Comparison of ENCODE assay signal across 19 cellular contexts in genomic region chr6:94341173-94341572, GRCh38.
DNase-seq lines count a peak whose midpoint lies in the region; ATAC-seq, FAIRE-seq and TF ChIP-seq lines count a peak whose summit lies in the region.
"Had no signal": no experiment of that assay in that cellular context is flagged by ENCODE, and none has a peak within 500 bp of the region (broad histone marks: within the 10 kb centered on the region; RNA-seq: fewer than 3 reads in every experiment).

No MANE protein-coding gene starts in this region.

- H2BK15ac ChIP-seq in H1 (ENCODE audit: low read length) = no peak overlapping the region

- no peaks in the 10 kb centered on the region for H3K27me3 ChIP-seq in A673 (replicated peaks; ENCODE audit: insufficient read depth, low read depth, low read length, poor library complexity)
- H3K27me3 ChIP-seq in H1 (replicated peaks in 1 of 4; ENCODE audit: control insufficient read depth in 3 of 4, extremely low read depth in 1 of 4, insufficient read depth in 3 of 4, low read length in 3 of 4) = no peaks in the 10 kb centered on the region
- no peaks in the 10 kb centered on the region for H3K27me3 ChIP-seq in breast epithelium
- no peaks in the 10 kb centered on the region for H3K27me3 ChIP-seq in upper lobe of left lung
- H3K27me3 ChIP-seq: BLaER1 treated with 17β-estradiol and CSF1 and Interleukin-3, amounts not matched to agents 10 nM and 100 nM; MG63 had no signal

- peak; percentile 71 for FAIRE-seq in H1 (lab: Jason Lieb, UNC)

- intact Hi-C loops in A673 (cut with micrococcal nuclease; ENCODE audit: unreplicated experiment) = no loop called here
- intact Hi-C loops in breast epithelium (cut with DNase I; ENCODE audit: low total_unique reads) = no loop called here

- no peak overlapping the region for H4K91ac ChIP-seq in H1 (replicated peaks; ENCODE audit: insufficient read length, low read length)

- ATAC-seq in upper lobe of left lung (ENCODE audit: low FRiP score in 2 of 2) = no peak

- no peak overlapping the region for H4K8ac ChIP-seq in H1 (ENCODE audit: extremely low read depth, insufficient read depth, low read length)

- no TSS peak for BruUV-seq in A673 (replicated peaks; lab: Mats Ljungman, UMichigan)

- no peaks in the 10 kb centered on the region for H3K79me2 ChIP-seq in H1 (ENCODE audit: control insufficient read depth in 1 of 2, insufficient read depth in 2 of 2, low read length in 2 of 2)

- H3K27ac ChIP-seq in A673 (ENCODE audit: low read depth, low read length, poor library complexity, severe bottlenecking) = no peak overlapping the region
- no peak overlapping the region for H3K27ac ChIP-seq in H1 (ENCODE audit: low read depth, low read length)
- no peak overlapping the region for H3K27ac ChIP-seq in breast epithelium
- no peak overlapping the region for H3K27ac ChIP-seq in upper lobe of left lung
- H3K27ac ChIP-seq: BLaER1 treated with 17β-estradiol and CSF1 and Interleukin-3, amounts not matched to agents 10 nM and 100 nM had no signal

- no peaks in the 10 kb centered on the region for H3K36me3 ChIP-seq in A673 (ENCODE audit: insufficient read depth, low read length, poor library complexity, severe bottlenecking)
- H3K36me3 ChIP-seq in H1 (ENCODE audit: control insufficient read depth in 2 of 4, insufficient read depth in 4 of 4, low read length in 3 of 4) = no peaks in the 10 kb centered on the region
- no peaks in the 10 kb centered on the region for H3K36me3 ChIP-seq in breast epithelium
- H3K36me3 ChIP-seq in upper lobe of left lung = no peaks in the 10 kb centered on the region
- H3K36me3 ChIP-seq: BLaER1 treated with 17β-estradiol and CSF1 and Interleukin-3, amounts not matched to agents 10 nM and 100 nM; MG63 had no signal

- H3K23ac ChIP-seq in H1 (ENCODE audit: insufficient read length) = no peak overlapping the region

- CTCF ChIA-PET in A673 (lab: Charles Lee) = no interaction called here
- CTCF ChIA-PET in H1 (lab: Charles Lee; ENCODE audit: partially characterized antibody) = no interaction called here

- H3K9ac ChIP-seq in H1 (replicated peaks in 1 of 4; ENCODE audit: extremely low read depth in 1 of 4, low read depth in 3 of 4, low read length in 3 of 4) = no peak overlapping the region
- H3K9ac ChIP-seq: BLaER1 treated with 17β-estradiol and CSF1 and Interleukin-3, amounts not matched to agents 10 nM and 100 nM had no signal

- WGBS in H1 (ENCODE audit: extremely low coverage in 1 of 2, insufficient coverage in 1 of 2, insufficient read length in 1 of 2, insufficient replicate concordance in 2 of 2, low coverage in 1 of 2, low lambda C conversion rate in 2 of 2, missing lambda C conversion rate in 1 of 2), 2 experiments = 53% methylated on average over 2 of the region's 2 CpGs; no CpG with 5 or more reads in 1 of the 2 experiments
- 75 to 77% methylated on average over 2 of the region's 2 CpGs for WGBS in upper lobe of left lung, 2 donors

- no peak overlapping the region for H2BK20ac ChIP-seq in H1 (ENCODE audit: low read length)

- H3K4ac ChIP-seq in H1 (replicated peaks; ENCODE audit: insufficient read length, low read depth, low read length) = no peak overlapping the region

- H3K79me1 ChIP-seq in H1 (ENCODE audit: low read depth, low read length) = no peaks in the 10 kb centered on the region

- H2AFZ ChIP-seq in H1 (ENCODE audit: low read length) = no peak overlapping the region

- H3K9me3 ChIP-seq in A673 (ENCODE audit: low read depth, low read length, poor library complexity, severe bottlenecking) = no peaks in the 10 kb centered on the region
- H3K9me3 ChIP-seq in H1 (ENCODE audit: insufficient read depth in 2 of 2, low read depth in 1 of 2, low read length in 1 of 2) = no peaks in the 10 kb centered on the region
- no peaks in the 10 kb centered on the region for H3K9me3 ChIP-seq in breast epithelium
- no peaks in the 10 kb centered on the region for H3K9me3 ChIP-seq in upper lobe of left lung
- H3K9me3 ChIP-seq: BLaER1 treated with 17β-estradiol and CSF1 and Interleukin-3, amounts not matched to agents 10 nM and 100 nM; MG63 had no signal

- H3K4me1 ChIP-seq in A673 (ENCODE audit: insufficient read depth, low read length, poor library complexity, severe bottlenecking) (no peaks in the 10 kb centered on the region), H1 (replicated peaks in 1 of 4; ENCODE audit: control insufficient read depth in 3 of 4, insufficient read depth in 4 of 4, low read length in 3 of 4) (no peaks in the 10 kb centered on the region), breast epithelium (no peaks in the 10 kb centered on the region), upper lobe of left lung (no peaks in the 10 kb centered on the region)
- H3K4me1 ChIP-seq: BLaER1 treated with 17β-estradiol and CSF1 and Interleukin-3, amounts not matched to agents 10 nM and 100 nM had no signal

- TF ChIP-seq CTCF in A673 (conservative IDR thresholded peaks at IDR 0.05; ENCODE audit: low read depth, low read length) = no peak
- no peak for TF ChIP-seq CTCF in H1 (IDR thresholded peaks at IDR 0.05; ENCODE audit: control extremely low read depth in 1 of 3, insufficient read depth in 1 of 3, low read depth in 1 of 3, low read length in 3 of 3)
- TF ChIP-seq CTCF in breast epithelium (IDR thresholded peaks at IDR 0.05) = no peak
- no peak for TF ChIP-seq CTCF in upper lobe of left lung (IDR thresholded peaks at IDR 0.05)

- no peak for TF ChIP-seq POLR2A in H1 (IDR thresholded peaks at IDR 0.05; ENCODE audit: control extremely low read depth in 1 of 2, low read depth in 2 of 2, low read length in 2 of 2)
- no peak for TF ChIP-seq POLR2A in breast epithelium (IDR thresholded peaks at IDR 0.05)
- no peak for TF ChIP-seq POLR2A in upper lobe of left lung (IDR thresholded peaks at IDR 0.05)

- H3K18ac ChIP-seq in H1 (ENCODE audit: extremely low read depth, low read length) = no peak overlapping the region

- H3K4me2 ChIP-seq in H1 (ENCODE audit: insufficient read depth in 1 of 2, low read depth in 2 of 2, low read length in 2 of 2) = no peak overlapping the region
- H3K4me2 ChIP-seq: BLaER1 treated with 17β-estradiol and CSF1 and Interleukin-3, amounts not matched to agents 10 nM and 100 nM had no signal

- no peak overlapping the region for H2BK12ac ChIP-seq in H1 (ENCODE audit: low read depth, low read length)

- POLR2A ChIA-PET in A673 (lab: Charles Lee; ENCODE audit: low non-redundant PET) = interaction anchor here (0.6 kb wide), 1 partner anchor 74 kb away, joined by 3 read pairs; no protein-coding TSS in a partner anchor
- POLR2A ChIA-PET in H1 (lab: Charles Lee; ENCODE audit: partially characterized antibody) = no interaction called here

- H3K4me3 ChIP-seq in A673 (ENCODE audit: low read depth, low read length, poor library complexity, severe bottlenecking) = no peak overlapping the region
- H3K4me3 ChIP-seq in H1 (ENCODE audit: extremely low read depth in 1 of 4, insufficient read depth in 2 of 4, low read depth in 3 of 4, low read length in 4 of 4) = no peak overlapping the region
- H3K4me3 ChIP-seq in breast epithelium = no peak overlapping the region
- H3K4me3 ChIP-seq in upper lobe of left lung = no peak overlapping the region
- H3K4me3 ChIP-seq: BLaER1 treated with 17β-estradiol and CSF1 and Interleukin-3, amounts not matched to agents 10 nM and 100 nM; MG63 had no signal

- no peak overlapping the region for H2BK5ac ChIP-seq in H1 (ENCODE audit: low read depth, low read length)

- H2BK120ac ChIP-seq in H1 (replicated peaks; ENCODE audit: low read depth, low read length) = no peak overlapping the region

- H3K56ac ChIP-seq in H1 (replicated peaks; ENCODE audit: insufficient read length, low read depth, low read length) = no peak overlapping the region

- no peak; a peak in 1 of 4 replicates for TF ChIP-seq RAD21 in H1 (IDR thresholded peaks at IDR 0.05 in 1 of 2, conservative IDR thresholded peaks at IDR 0.05 in 1 of 2; ENCODE audit: low read depth in 2 of 2, low read length in 2 of 2)

- H3K14ac ChIP-seq in H1 (ENCODE audit: insufficient read length) = no peak overlapping the region

- H4K5ac ChIP-seq in H1 (ENCODE audit: insufficient read length, low read depth, low read length) = peak overlapping the region; percentile 5

- H2AK5ac ChIP-seq in H1 (ENCODE audit: low read depth, low read length) = no peak overlapping the region

- TF ChIP-seq EP300 in H1 (IDR thresholded peaks at IDR 0.05; ENCODE audit: borderline replicate concordance in 1 of 2, low read depth in 2 of 2, low read length in 2 of 2) (no peak), upper lobe of left lung (IDR thresholded peaks at IDR 0.05) (no peak)

- no peaks in the 10 kb centered on the region for H3K23me2 ChIP-seq in H1 (ENCODE audit: low read depth, low read length)

- DNase-seq in A673 (ENCODE audit: low spot score) (peak; percentile 24), ELF-1 (ENCODE audit: low read depth, low spot score) (peak; percentile 11), NCI-H345 treated with DMSO at 0.1 percent for 48 hours (lab: John Stamatoyannopoulos, UW; ENCODE audit: unreplicated experiment) (peak; percentile 21), H1 (ENCODE audit: low read depth in 1 of 2, low spot score in 2 of 2) (no peak), GM19240 (ENCODE audit: insufficient read length, low spot score) (no peak), breast epithelium (ENCODE audit: low spot score in 2 of 2) (no peak), upper lobe of left lung (no peak), C1 segment of cervical spinal cord (lab: John Stamatoyannopoulos, UW) (no peak)
- DNase-seq: GDM1, HCEC 1CT, Kasumi-1, MG63, NCI-H1105, NCI-H1694 treated with DMSO at 0.1 percent for 48 hours, NCI-H526, Right ventricle myocardium superior, SW 1271, T-helper 2 cell had no signal

- H4K20me1 ChIP-seq in H1 (replicated peaks in 1 of 2; ENCODE audit: control insufficient read depth in 1 of 2, insufficient read depth in 2 of 2, low read length in 2 of 2) = no peaks in the 10 kb centered on the region
- H4K20me1 ChIP-seq: BLaER1 treated with 17β-estradiol and CSF1 and Interleukin-3, amounts not matched to agents 10 nM and 100 nM had no signal

TF ChIP-seq in H1, 55 proteins besides CTCF, POLR2A, EP300 and RAD21:
- TF ChIP-seq NANOG (IDR thresholded peaks at IDR 0.05; ENCODE audit: insufficient read depth, low read depth, low read length, poor library complexity, severe bottlenecking) = peak; percentile 47
- peak; percentile 56; the same call in 1 of the 2 replicates for TF ChIP-seq TCF12 (IDR thresholded peaks at IDR 0.05; ENCODE audit: low read depth, low read length)
- TF ChIP-seq RNF2 (IDR thresholded peaks at IDR 0.05; ENCODE audit: borderline replicate concordance, low read depth, low read length, missing control alignments, poor library complexity, severe bottlenecking) = no peak
- TF ChIP-seq HDAC2 (IDR thresholded peaks at IDR 0.05; ENCODE audit: borderline replicate concordance in 1 of 2, low read depth in 2 of 2, low read length in 2 of 2) = 0 out of 4 replicates have a peak, but pooled peaks of 1 of the 2 experiments have one; percentile 58
- no peak for TF ChIP-seq ASH2L (IDR thresholded peaks at IDR 0.05; ENCODE audit: low read length)
- no peak for TF ChIP-seq FOSL1 (IDR thresholded peaks at IDR 0.05; ENCODE audit: insufficient read depth, low read depth, low read length)

Comparison
In these comparisons a context has a peak if more than half of its experiments do, and no peak if none do; other contexts are left out.
1. DNase-seq: peak in A673 (single experiment), ELF-1 (single experiment) and NCI-H345 treated with DMSO at 0.1 percent for 48 hours (single experiment); none in H1 (0 of 2), GM19240 (single experiment), breast epithelium (0 of 2), upper lobe of left lung (0 of 2) and C1 segment of cervical spinal cord (0 of 14).